Comparison of ENCODE assay signal across 12 cellular contexts in the genomic region with DNA sequence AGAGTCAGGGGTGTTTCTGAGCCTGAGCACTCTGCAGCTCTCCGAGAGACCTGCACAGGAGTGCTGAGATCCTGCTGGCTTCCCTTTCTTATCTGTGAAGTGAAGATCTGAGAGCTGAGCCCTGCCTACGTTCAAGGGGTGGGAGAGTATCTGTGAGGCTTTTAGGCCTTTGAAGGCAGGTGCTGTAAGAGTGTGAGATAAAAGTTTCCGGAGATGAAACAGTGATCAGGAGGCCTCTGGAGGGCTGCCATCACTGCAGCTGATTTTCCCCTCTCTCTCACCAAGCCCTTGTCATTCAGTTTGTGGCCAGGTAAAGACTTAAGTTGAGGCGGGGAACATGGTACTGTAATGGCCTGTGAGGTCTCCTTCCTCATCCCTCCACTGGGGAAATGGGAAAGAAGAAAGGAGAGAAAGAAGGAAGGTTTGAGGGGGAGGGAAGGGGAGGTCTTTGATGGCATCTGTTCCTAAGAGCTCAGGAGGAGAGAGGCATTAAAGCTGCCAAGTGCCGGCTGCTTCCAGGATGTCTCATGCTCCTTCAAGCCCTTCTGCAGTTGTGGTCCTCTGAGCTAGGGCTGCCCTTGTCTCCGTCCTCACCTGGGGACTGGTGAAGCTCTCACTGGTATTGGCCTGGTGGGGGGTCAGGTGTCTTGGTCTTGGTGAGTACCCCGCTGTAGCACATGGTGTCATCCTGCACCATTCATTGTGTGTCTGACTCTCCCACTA.
DNase-seq lines count a peak whose midpoint lies in the region; ATAC-seq and TF ChIP-seq lines count a peak whose summit lies in the region.
"Had no signal": no experiment of that assay in that cellular context is flagged by ENCODE, and none has a peak within 500 bp of the region (broad histone marks: within the 10 kb centered on the region; RNA-seq: fewer than 3 reads in every experiment).

No MANE protein-coding gene starts in this region.

- no peaks in the 10 kb centered on the region for H3K36me3 ChIP-seq in DND-41 (ENCODE audit: insufficient read depth, low read length)
- H3K36me3 ChIP-seq: SJCRH30 had no signal

- H3K4me2 ChIP-seq in DND-41 (ENCODE audit: insufficient read depth, low read length), result peak overlapping the region; percentile 62

- peak overlapping the region; percentile 32 for H3K9ac ChIP-seq in DND-41 (ENCODE audit: low read depth, low read length)

- H3K9me3 ChIP-seq in DND-41 (ENCODE audit: insufficient read depth, low read length, severe bottlenecking), result no peaks in the 10 kb centered on the region
- H3K9me3 ChIP-seq: SJCRH30 had no signal

- intact Hi-C loops in left colon (cut with DNase I, micrococcal nuclease), result no loop called here

- peak; percentile 84 for DNase-seq in DND-41
- DNase-seq in T-helper 9 cell, result peak; percentile 6
- peak; percentile 62 for DNase-seq in activated naive CD4-positive, alpha-beta T cell treated with Interleukin-2 at 50 U/mL for 16 hours
- DNase-seq in stimulated activated CD4-positive, alpha-beta T cell treated with anti-CD3 and anti-CD28 coated beads, Interleukin-15, amount 100 ng/mL, for 1 hour (ENCODE audit: low read depth in 1 of 2, low spot score in 1 of 2), result peak; percentile 30 to 38
- no peak for DNase-seq in left colon
- no peak for DNase-seq in NCI-H2196 (lab: John Stamatoyannopoulos, UW; ENCODE audit: unreplicated experiment)
- DNase-seq: GOT3, left ventricle myocardium superior, NCI-H2107 had no signal

- ATAC-seq in DND-41 (ENCODE audit: insufficient read depth, low read depth) (peak; percentile 92), HG03442 (IDR thresholded peaks at IDR 0.05; ENCODE audit: unreplicated experiment) (no peak), HG02571 (IDR thresholded peaks at IDR 0.05; ENCODE audit: unreplicated experiment) (no peak), left colon (no peak)
- ATAC-seq: left ventricle myocardium superior had no signal

- peak overlapping the region; percentile 15; the same call in 1 of the 2 replicates for H2AFZ ChIP-seq in DND-41 (ENCODE audit: low read depth, low read length)

- no peaks in the 10 kb centered on the region for H3K79me2 ChIP-seq in DND-41 (ENCODE audit: insufficient read depth, low read length)

- H3K4me1 ChIP-seq in DND-41 (ENCODE audit: insufficient read depth, low read length), result peaks cover 34% of the 10 kb centered on the region

- H3K27me3 ChIP-seq in DND-41 (ENCODE audit: insufficient read depth, low read length, poor library complexity), result no peaks in the 10 kb centered on the region
- H3K27me3 ChIP-seq: SJCRH30 had no signal

- H3K27ac ChIP-seq in DND-41 (ENCODE audit: low read length), result peak overlapping the region; percentile 74

- H3K4me3 ChIP-seq in DND-41 (ENCODE audit: low read depth in 1 of 2, low read length in 2 of 2), result peak overlapping the region in 1 of 2 experiments; percentile 31; a peak in 2 of 4 replicates
- H3K4me3 ChIP-seq: SJCRH30 had no signal

- no peaks in the 10 kb centered on the region for H4K20me1 ChIP-seq in DND-41 (ENCODE audit: insufficient read depth, low read length)

- TF ChIP-seq CTCF in DND-41 (IDR thresholded peaks at IDR 0.05; ENCODE audit: borderline replicate concordance, extremely low read depth, low read length, poor library complexity, severe bottlenecking), result peak; percentile 2

Comparison
In these comparisons a context has a peak if more than half of its experiments do, and no peak if none do; other contexts are left out.
1. DNase-seq: peak in DND-41 (single experiment), T-helper 9 cell (single experiment), activated naive CD4-positive, alpha-beta T cell treated with Interleukin-2 at 50 U/mL for 16 hours (single experiment) and stimulated activated CD4-positive, alpha-beta T cell treated with anti-CD3 and anti-CD28 coated beads, Interleukin-15, amount 100 ng/mL, for 1 hour (2 of 2); none in left colon (0 of 2) and NCI-H2196 (single experiment).